1 cellular context compared by ENCODE assay signal in the genomic region with DNA sequence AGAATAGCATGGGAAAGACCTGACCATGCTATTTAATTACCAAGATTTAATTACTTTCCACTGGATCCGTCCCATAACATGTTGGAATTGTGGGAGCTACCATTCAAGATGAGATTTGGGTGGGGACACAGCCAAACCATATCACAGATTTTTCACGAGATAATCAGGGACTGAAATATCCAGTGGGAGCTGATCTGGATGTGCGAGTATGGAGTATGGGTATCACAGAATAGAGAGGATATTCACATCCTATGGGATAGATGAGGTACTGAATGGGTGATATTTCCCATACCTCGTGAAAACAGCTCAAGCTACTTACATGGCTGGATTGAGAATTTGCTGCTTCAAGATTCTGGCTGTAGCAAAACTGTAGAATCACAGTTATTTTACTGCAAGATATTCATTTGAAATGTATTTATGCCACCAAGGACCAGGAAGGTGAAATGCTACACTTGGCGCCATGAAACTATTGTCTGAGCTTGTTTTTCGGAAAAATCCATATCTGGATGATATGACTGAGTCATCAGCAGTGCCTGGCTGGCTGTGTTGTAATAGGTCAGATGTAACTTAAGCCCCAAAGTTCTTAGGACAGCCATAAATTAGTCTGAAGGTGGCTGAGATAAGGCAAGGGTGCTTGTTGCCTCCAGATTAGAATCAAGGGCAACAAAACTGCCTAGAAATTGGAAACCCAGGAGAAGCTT.
TF ChIP-seq lines count a peak whose summit lies in the region.

No MANE protein-coding gene starts in this region.

TF ChIP-seq in GM23338, 12 proteins besides CTCF, POLR2A, EP300 and RAD21 (continued from another document):
- TF ChIP-seq, protein P1, sequence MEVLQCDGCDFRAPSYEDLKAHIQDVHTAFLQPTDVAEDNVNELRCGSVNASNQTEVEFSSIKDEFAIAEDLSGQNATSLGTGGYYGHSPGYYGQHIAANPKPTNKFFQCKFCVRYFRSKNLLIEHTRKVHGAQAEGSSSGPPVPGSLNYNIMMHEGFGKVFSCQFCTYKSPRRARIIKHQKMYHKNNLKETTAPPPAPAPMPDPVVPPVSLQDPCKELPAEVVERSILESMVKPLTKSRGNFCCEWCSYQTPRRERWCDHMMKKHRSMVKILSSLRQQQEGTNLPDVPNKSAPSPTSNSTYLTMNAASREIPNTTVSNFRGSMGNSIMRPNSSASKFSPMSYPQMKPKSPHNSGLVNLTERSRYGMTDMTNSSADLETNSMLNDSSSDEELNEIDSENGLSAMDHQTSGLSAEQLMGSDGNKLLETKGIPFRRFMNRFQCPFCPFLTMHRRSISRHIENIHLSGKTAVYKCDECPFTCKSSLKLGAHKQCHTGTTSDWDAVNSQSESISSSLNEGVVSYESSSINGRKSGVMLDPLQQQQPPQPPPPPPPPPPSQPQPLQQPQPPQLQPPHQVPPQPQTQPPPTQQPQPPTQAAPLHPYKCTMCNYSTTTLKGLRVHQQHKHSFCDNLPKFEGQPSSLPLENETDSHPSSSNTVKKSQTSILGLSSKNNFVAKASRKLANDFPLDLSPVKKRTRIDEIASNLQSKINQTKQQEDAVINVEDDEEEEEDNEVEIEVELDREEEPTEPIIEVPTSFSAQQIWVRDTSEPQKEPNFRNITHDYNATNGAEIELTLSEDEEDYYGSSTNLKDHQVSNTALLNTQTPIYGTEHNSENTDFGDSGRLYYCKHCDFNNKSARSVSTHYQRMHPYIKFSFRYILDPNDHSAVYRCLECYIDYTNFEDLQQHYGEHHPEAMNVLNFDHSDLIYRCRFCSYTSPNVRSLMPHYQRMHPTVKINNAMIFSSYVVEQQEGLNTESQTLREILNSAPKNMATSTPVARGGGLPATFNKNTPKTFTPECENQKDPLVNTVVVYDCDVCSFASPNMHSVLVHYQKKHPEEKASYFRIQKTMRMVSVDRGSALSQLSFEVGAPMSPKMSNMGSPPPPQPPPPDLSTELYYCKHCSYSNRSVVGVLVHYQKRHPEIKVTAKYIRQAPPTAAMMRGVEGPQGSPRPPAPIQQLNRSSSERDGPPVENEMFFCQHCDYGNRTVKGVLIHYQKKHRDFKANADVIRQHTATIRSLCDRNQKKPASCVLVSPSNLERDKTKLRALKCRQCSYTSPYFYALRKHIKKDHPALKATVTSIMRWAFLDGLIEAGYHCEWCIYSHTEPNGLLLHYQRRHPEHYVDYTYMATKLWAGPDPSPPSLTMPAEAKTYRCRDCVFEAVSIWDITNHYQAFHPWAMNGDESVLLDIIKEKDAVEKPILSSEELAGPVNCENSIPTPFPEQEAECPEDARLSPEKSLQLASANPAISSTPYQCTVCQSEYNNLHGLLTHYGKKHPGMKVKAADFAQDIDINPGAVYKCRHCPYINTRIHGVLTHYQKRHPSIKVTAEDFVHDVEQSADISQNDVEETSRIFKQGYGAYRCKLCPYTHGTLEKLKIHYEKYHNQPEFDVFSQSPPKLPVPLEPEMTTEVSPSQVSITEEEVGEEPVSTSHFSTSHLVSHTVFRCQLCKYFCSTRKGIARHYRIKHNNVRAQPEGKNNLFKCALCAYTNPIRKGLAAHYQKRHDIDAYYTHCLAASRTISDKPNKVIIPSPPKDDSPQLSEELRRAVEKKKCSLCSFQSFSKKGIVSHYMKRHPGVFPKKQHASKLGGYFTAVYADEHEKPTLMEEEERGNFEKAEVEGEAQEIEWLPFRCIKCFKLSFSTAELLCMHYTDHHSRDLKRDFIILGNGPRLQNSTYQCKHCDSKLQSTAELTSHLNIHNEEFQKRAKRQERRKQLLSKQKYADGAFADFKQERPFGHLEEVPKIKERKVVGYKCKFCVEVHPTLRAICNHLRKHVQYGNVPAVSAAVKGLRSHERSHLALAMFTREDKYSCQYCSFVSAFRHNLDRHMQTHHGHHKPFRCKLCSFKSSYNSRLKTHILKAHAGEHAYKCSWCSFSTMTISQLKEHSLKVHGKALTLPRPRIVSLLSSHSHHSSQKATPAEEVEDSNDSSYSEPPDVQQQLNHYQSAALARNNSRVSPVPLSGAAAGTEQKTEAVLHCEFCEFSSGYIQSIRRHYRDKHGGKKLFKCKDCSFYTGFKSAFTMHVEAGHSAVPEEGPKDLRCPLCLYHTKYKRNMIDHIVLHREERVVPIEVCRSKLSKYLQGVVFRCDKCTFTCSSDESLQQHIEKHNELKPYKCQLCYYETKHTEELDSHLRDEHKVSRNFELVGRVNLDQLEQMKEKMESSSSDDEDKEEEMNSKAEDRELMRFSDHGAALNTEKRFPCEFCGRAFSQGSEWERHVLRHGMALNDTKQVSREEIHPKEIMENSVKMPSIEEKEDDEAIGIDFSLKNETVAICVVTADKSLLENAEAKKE (CRISPR knock-in tag; IDR thresholded peaks at IDR 0.05): no peak
- no peak for TF ChIP-seq STAT1 (IDR thresholded peaks at IDR 0.05; ENCODE audit: unreplicated experiment)
- no peak for TF ChIP-seq JUNB (IDR thresholded peaks at IDR 0.05; ENCODE audit: unreplicated experiment)
- no peak for TF ChIP-seq CREB1 (CRISPR knock-in tag; IDR thresholded peaks at IDR 0.05; ENCODE audit: low read depth)
- TF ChIP-seq POLR2AphosphoS5 (IDR thresholded peaks at IDR 0.05; ENCODE audit: low read depth): no peak
- TF ChIP-seq EZH2 (IDR thresholded peaks at IDR 0.05; ENCODE audit: low read depth, unreplicated experiment): no peak
- TF ChIP-seq, protein P2, sequence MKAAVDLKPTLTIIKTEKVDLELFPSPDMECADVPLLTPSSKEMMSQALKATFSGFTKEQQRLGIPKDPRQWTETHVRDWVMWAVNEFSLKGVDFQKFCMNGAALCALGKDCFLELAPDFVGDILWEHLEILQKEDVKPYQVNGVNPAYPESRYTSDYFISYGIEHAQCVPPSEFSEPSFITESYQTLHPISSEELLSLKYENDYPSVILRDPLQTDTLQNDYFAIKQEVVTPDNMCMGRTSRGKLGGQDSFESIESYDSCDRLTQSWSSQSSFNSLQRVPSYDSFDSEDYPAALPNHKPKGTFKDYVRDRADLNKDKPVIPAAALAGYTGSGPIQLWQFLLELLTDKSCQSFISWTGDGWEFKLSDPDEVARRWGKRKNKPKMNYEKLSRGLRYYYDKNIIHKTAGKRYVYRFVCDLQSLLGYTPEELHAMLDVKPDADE (IDR thresholded peaks at IDR 0.05): no peak
- TF ChIP-seq NANOG (IDR thresholded peaks at IDR 0.05; ENCODE audit: borderline replicate concordance): no peak
- no peak for TF ChIP-seq ZNF114 (CRISPR knock-in tag; IDR thresholded peaks at IDR 0.05)
- TF ChIP-seq EZH2phosphoT487 (IDR thresholded peaks at IDR 0.05; ENCODE audit: unreplicated experiment): no peak
- TF ChIP-seq, protein P3, sequence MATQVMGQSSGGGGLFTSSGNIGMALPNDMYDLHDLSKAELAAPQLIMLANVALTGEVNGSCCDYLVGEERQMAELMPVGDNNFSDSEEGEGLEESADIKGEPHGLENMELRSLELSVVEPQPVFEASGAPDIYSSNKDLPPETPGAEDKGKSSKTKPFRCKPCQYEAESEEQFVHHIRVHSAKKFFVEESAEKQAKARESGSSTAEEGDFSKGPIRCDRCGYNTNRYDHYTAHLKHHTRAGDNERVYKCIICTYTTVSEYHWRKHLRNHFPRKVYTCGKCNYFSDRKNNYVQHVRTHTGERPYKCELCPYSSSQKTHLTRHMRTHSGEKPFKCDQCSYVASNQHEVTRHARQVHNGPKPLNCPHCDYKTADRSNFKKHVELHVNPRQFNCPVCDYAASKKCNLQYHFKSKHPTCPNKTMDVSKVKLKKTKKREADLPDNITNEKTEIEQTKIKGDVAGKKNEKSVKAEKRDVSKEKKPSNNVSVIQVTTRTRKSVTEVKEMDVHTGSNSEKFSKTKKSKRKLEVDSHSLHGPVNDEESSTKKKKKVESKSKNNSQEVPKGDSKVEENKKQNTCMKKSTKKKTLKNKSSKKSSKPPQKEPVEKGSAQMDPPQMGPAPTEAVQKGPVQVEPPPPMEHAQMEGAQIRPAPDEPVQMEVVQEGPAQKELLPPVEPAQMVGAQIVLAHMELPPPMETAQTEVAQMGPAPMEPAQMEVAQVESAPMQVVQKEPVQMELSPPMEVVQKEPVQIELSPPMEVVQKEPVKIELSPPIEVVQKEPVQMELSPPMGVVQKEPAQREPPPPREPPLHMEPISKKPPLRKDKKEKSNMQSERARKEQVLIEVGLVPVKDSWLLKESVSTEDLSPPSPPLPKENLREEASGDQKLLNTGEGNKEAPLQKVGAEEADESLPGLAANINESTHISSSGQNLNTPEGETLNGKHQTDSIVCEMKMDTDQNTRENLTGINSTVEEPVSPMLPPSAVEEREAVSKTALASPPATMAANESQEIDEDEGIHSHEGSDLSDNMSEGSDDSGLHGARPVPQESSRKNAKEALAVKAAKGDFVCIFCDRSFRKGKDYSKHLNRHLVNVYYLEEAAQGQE (IDR thresholded peaks at IDR 0.05; ENCODE audit: unreplicated experiment): no peak
